Comparison of ENCODE assay signal across 8 cellular contexts in genomic region chrX:40581333-40581910, GRCh38. TPM values are rescaled to one million over a fixed set of nuclear protein-coding genes. Genes with fewer than 3 reads are reported as not detected.
DNase-seq lines count a peak whose midpoint lies in the region; ATAC-seq and TF ChIP-seq lines count a peak whose summit lies in the region.

No MANE protein-coding gene starts in this region.

- POLR2A ChIA-PET in HEK293T (lab: Yijun Ruan, JAX): interaction anchor here (1.0 kb wide), 2 partner anchors 8 to 11 kb away, joined by 6 to 7 read pairs; no protein-coding TSS in a partner anchor

- peak overlapping the region; percentile 77 for H3K9ac ChIP-seq in SU-DHL-6 (ENCODE audit: low read length)
- peak overlapping the region; percentile 97 for H3K9ac ChIP-seq in parathyroid adenoma

- H3K79me2 ChIP-seq in SU-DHL-6 (ENCODE audit: insufficient read depth, low read length) (peaks cover 36% of the 10 kb centered on the region), parathyroid adenoma (peaks cover 43% of the 10 kb centered on the region)

- peak overlapping the region; percentile 76 for H3K27ac Mint-ChIP-seq in activated CD8-positive, alpha-beta memory T cell treated with anti-CD3 and anti-CD28 coated beads, Interleukin-2, amount 10 ng/mL, durations not matched to agents 7 days and 5 days

- H3K27ac ChIP-seq in SU-DHL-6 (ENCODE audit: low read depth, low read length) (0 out of 2 replicates have a peak overlapping the region, but pooled peaks have one; percentile 11), parathyroid adenoma (peak overlapping the region; percentile 99)

- no peaks in the 10 kb centered on the region for H3K9me3 Mint-ChIP-seq in activated CD8-positive, alpha-beta memory T cell treated with anti-CD3 and anti-CD28 coated beads, Interleukin-2, amount 10 ng/mL, durations not matched to agents 7 days and 5 days (ENCODE audit: low read depth)

- H3F3A ChIP-seq in SU-DHL-6 (ENCODE audit: insufficient read depth): no peaks in the 10 kb centered on the region

- no peaks in the 10 kb centered on the region for H3K27me3 Mint-ChIP-seq in activated CD8-positive, alpha-beta memory T cell treated with anti-CD3 and anti-CD28 coated beads, Interleukin-2, amount 10 ng/mL, durations not matched to agents 7 days and 5 days

- peaks cover 26% of the 10 kb centered on the region for H3K4me1 Mint-ChIP-seq in activated CD8-positive, alpha-beta memory T cell treated with anti-CD3 and anti-CD28 coated beads, Interleukin-2, amount 10 ng/mL, durations not matched to agents 7 days and 5 days

- no peaks in the 10 kb centered on the region for H3K9me2 ChIP-seq in SU-DHL-6 (replicated peaks; ENCODE audit: insufficient read depth, low read length)

- peak overlapping the region; percentile 34 for H2AFZ ChIP-seq in SU-DHL-6 (ENCODE audit: low read depth, low read length, severe bottlenecking)
- no peak overlapping the region for H2AFZ ChIP-seq in parathyroid adenoma

- H3K4me2 ChIP-seq in SU-DHL-6 (ENCODE audit: low read depth, low read length, poor library complexity, severe bottlenecking) (peak overlapping the region; percentile 73), parathyroid adenoma (ENCODE audit: low read length) (peak overlapping the region; percentile 72)

- ATAC-seq in activated CD8-positive, alpha-beta memory T cell treated with anti-CD3 and anti-CD28 coated beads, Interleukin-2, amount 10 ng/mL, durations not matched to agents 7 days and 5 days: no peak
- ATAC-seq in GM18511 (IDR thresholded peaks at IDR 0.05; ENCODE audit: unreplicated experiment): no peak

- H3K4me3 ChIP-seq in SU-DHL-6 (ENCODE audit: insufficient read depth, low read length, poor library complexity, severe bottlenecking) (peak overlapping the region; percentile 77), epithelial cell of proximal tubule (ENCODE audit: low read depth, low read length) (peak overlapping the region; percentile 74), parathyroid adenoma (ENCODE audit: low read depth, low read length) (peak overlapping the region; percentile 91)

- no peak for TF ChIP-seq CTCF in SU-DHL-6 (IDR thresholded peaks at IDR 0.05; ENCODE audit: insufficient read depth, low read length, poor library complexity, severe bottlenecking)
- TF ChIP-seq CTCF in epithelial cell of proximal tubule (conservative IDR thresholded peaks at IDR 0.05; ENCODE audit: low read depth, low read length): no peak
- no peak for TF ChIP-seq CTCF in parathyroid adenoma (IDR thresholded peaks at IDR 0.05)

- H4K20me1 ChIP-seq in SU-DHL-6 (ENCODE audit: low read depth, low read length): no peaks in the 10 kb centered on the region

- CTCF ChIA-PET in activated CD8-positive, alpha-beta memory T cell treated with anti-CD3 and anti-CD28 coated beads, Interleukin-2, amount 10 ng/mL, durations not matched to agents 7 days and 5 days (lab: Charles Lee): no interaction called here
- CTCF ChIA-PET in HEK293T (lab: Yijun Ruan, JAX): no interaction called here

- no peaks in the 10 kb centered on the region for H3K36me3 Mint-ChIP-seq in activated CD8-positive, alpha-beta memory T cell treated with anti-CD3 and anti-CD28 coated beads, Interleukin-2, amount 10 ng/mL, durations not matched to agents 7 days and 5 days

- H3K36me3 ChIP-seq in SU-DHL-6 (ENCODE audit: low read length) (no peaks in the 10 kb centered on the region), parathyroid adenoma (ENCODE audit: control insufficient read depth, insufficient read depth, low read length) (no peaks in the 10 kb centered on the region)

- H3K9me3 ChIP-seq in SU-DHL-6 (ENCODE audit: insufficient read depth, low read length): no peaks in the 10 kb centered on the region
- H3K9me3 ChIP-seq in parathyroid adenoma (ENCODE audit: control insufficient read depth, low read length): no peaks in the 10 kb centered on the region

- DNase-seq in activated CD8-positive, alpha-beta memory T cell treated with anti-CD3 and anti-CD28 coated beads, Interleukin-2, amount 10 ng/mL, durations not matched to agents 7 days and 5 days: peak; percentile 40
- no peak for DNase-seq in activated CD8-positive, alpha-beta memory T cell treated with anti-CD3 and anti-CD28 coated beads for 24 hours
- DNase-seq in epithelial cell of proximal tubule (ENCODE audit: low read depth) (no peak), HEK293T (ENCODE audit: extremely low spot score) (no peak), SHP77 (lab: John Stamatoyannopoulos, UW) (no peak)

- peak overlapping the region; percentile 72 for H3K4me3 Mint-ChIP-seq in activated CD8-positive, alpha-beta memory T cell treated with anti-CD3 and anti-CD28 coated beads, Interleukin-2, amount 10 ng/mL, durations not matched to agents 7 days and 5 days

- no peaks in the 10 kb centered on the region for H3K27me3 ChIP-seq in SU-DHL-6 (ENCODE audit: low read length)
- no peaks in the 10 kb centered on the region for H3K27me3 ChIP-seq in parathyroid adenoma (ENCODE audit: control insufficient read depth, insufficient read depth, low read length)

- H3K4me1 ChIP-seq in parathyroid adenoma: peaks cover 32% of the 10 kb centered on the region

TF ChIP-seq in HEK293T, 16 proteins besides CTCF, POLR2A, EP300 and RAD21:
- TF ChIP-seq TARDBP (IDR thresholded peaks at IDR 0.05) (no peak), CTBP1 (IDR thresholded peaks at IDR 0.05; ENCODE audit: borderline replicate concordance) (no peak), SP1 (IDR thresholded peaks at IDR 0.05) (no peak), NFRKB (IDR thresholded peaks at IDR 0.05) (no peak), ARNT (IDR thresholded peaks at IDR 0.05) (no peak), FOXA1 (IDR thresholded peaks at IDR 0.05) (no peak), ZNF384 (IDR thresholded peaks at IDR 0.05) (no peak), FOXM1 (IDR thresholded peaks at IDR 0.05; ENCODE audit: borderline replicate concordance) (no peak), BHLHE40 (IDR thresholded peaks at IDR 0.05; ENCODE audit: borderline replicate concordance) (no peak), ELF4 (IDR thresholded peaks at IDR 0.05) (no peak), FOXK2 (IDR thresholded peaks at IDR 0.05) (no peak)
- TF ChIP-seq, protein P1, sequence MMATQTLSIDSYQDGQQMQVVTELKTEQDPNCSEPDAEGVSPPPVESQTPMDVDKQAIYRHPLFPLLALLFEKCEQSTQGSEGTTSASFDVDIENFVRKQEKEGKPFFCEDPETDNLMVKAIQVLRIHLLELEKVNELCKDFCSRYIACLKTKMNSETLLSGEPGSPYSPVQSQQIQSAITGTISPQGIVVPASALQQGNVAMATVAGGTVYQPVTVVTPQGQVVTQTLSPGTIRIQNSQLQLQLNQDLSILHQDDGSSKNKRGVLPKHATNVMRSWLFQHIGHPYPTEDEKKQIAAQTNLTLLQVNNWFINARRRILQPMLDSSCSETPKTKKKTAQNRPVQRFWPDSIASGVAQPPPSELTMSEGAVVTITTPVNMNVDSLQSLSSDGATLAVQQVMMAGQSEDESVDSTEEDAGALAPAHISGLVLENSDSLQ (IDR thresholded peaks at IDR 0.05): no peak

RNA-seq across cellular contexts. Expression of gene ATP6AP2, which starts 0.7 kb away (rescaled TPM):
- 10 to 100 TPM; 52.1 to 67.8 TPM for total RNA-seq in activated CD8-positive, alpha-beta memory T cell treated with anti-CD3 and anti-CD28 coated beads, Interleukin-2, amount 10 ng/mL, durations not matched to agents 7 days and 5 days
- total RNA-seq in epithelial cell of proximal tubule: 60.1 and 74.9 TPM in 2 replicates

RNA-seq across cellular contexts. Expression of gene MPC1L, which starts 41.8 kb away (rescaled TPM):
- not detected for total RNA-seq in activated CD8-positive, alpha-beta memory T cell treated with anti-CD3 and anti-CD28 coated beads, Interleukin-2, amount 10 ng/mL, durations not matched to agents 7 days and 5 days
- total RNA-seq in epithelial cell of proximal tubule: not detected in 2 replicates
